Comparison of ENCODE assay signal across 1 cellular context in the genomic region with DNA sequence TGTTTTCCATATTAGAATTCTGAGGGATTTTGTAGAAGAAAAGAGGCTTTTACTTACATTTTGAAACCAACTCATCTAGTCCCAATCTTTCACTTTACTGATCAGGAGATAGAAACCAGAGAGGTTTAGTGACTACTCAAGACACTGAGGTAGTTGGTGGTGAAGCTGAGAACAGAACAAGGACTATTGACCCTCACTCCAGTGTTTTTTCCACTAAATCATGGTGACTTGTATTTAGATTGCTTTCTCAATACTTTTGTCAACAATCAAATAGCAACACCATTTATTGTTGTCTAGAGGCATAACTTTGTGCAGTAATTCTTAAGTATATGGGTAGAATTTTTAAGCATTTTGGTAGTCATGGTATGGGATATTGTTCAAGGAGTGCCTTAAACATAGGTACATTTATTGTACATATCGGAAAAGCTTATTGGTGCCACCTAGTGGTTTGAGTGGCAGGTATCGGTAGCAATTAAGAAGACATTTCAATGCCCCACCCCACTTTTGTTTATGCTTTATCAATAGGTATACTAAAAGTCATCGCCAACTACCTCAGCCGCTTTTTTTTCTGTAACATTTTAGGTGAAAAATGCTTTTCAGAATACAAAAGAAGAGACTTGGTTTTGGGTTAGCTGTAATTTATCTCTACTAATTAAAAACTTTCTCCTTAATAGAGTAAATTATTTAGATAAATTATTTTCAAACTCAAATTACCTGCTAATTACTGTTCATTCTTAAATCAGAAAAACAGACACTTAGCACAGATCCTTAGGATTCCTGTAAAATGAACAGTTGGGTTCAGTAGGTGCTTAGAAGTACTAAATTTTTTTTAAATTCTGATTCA.
TF ChIP-seq lines count a peak whose summit lies in the region.

No MANE protein-coding gene starts in this region.

TF ChIP-seq in K562, 482 proteins besides CTCF, POLR2A, EP300 and RAD21 (continued from another document):
- TF ChIP-seq ZFP91 (CRISPR knock-in tag; IDR thresholded peaks at IDR 0.05) (no peak), ZNF354B (CRISPR knock-in tag; IDR thresholded peaks at IDR 0.05) (peak; percentile 50; the same call in 1 of the 2 replicates), ZNF174 (CRISPR knock-in tag; IDR thresholded peaks at IDR 0.05) (no peak), NR2F6 (CRISPR knock-in tag; IDR thresholded peaks at IDR 0.05) (no peak)
